In the genomic region with DNA sequence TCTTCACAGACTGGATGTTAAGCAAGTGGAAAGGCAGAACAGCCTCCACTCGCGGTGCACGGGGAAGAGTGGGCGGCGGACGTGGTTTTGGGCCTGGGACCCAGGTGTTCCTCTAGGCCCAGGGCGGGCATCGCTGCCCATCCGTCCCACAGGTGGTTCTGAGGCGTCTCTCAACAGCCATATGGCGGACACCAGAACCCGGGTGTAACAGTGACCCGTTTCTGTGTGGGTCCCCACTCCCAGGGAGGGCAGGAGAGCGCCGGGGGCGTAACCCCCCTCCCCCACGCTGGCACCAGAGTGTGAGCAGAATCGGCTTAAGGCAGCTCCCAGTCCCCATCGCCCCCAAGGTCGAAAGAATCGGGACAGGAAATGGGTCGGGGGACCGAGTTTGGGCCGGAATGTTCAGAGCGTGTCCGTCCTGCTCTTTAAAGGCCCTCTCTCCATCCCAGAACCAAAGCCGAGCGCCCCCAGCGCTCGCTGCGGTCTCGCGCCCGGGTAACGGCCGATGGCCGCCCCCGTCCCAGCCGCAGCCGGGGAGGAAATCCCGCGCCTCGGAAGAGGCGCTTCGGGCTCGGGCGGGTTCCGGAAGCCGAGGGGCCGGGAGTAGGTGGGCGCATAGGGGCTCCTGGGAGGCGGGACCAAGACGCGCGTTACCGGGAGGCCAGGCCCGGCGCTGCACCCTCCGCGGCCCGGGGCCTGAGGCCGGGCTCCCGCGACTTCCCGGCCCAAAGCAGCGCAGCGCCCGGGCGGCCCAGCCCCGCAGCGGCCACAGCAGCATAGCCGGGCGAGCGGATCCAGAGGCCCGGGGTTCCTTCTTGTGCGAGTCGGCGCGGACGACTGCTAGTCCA, we compare ENCODE assay signal across 8 cellular contexts. TPM values are rescaled to one million over a fixed set of nuclear protein-coding genes. Genes with fewer than 3 reads are reported as not detected.
DNase-seq lines count a peak whose midpoint lies in the region; ATAC-seq, FAIRE-seq and TF ChIP-seq lines count a peak whose summit lies in the region.

A gene (minus strand): TSS at position 839 of the 848 bp plus-strand sequence. CDS start 61 bp downstream, at position 778.

- peak within 1 kb of the TSS; percentile 87 for H3K27ac Mint-ChIP-seq in type B pancreatic cell

- peaks cover 4% of the 10 kb centered on the region for H3K9me3 Mint-ChIP-seq in type B pancreatic cell

- peaks cover 48% of the 10 kb centered on the region for H3K4me1 Mint-ChIP-seq in type B pancreatic cell (ENCODE audit: unreplicated experiment)

- ATAC-seq in pancreas (peak; percentile 58 to 76 (median 62)), GM21786 (IDR thresholded peaks at IDR 0.05; ENCODE audit: unreplicated experiment) (no peak)

- TF ChIP-seq CTCF in HL-60 (IDR thresholded peaks at IDR 0.05; ENCODE audit: insufficient read depth, low read length) (no peak), pancreas (IDR thresholded peaks at IDR 0.05) (no peak), type B pancreatic cell (conservative IDR thresholded peaks at IDR 0.05) (peak; percentile 37)

- H3K27ac ChIP-seq in HL-60 (replicated peaks) (peak within 1 kb of the TSS; percentile 89), pancreas (peak within 1 kb of the TSS; percentile 87 to 96 (median 93))

- H3K27me3 ChIP-seq in HL-60 (ENCODE audit: insufficient read depth, poor library complexity, severe bottlenecking) (no peaks in the 10 kb centered on the region), pancreas (no peaks in the 10 kb centered on the region)

- H3K9me3 ChIP-seq in pancreas = no peaks in the 10 kb centered on the region

- H3K36me3 ChIP-seq in pancreas = no peaks in the 10 kb centered on the region

- H3K4me3 ChIP-seq in HL-60 (replicated peaks; ENCODE audit: insufficient read depth, low read length) (peak within 1 kb of the TSS; percentile 41), pancreas (peak within 1 kb of the TSS; percentile 62 to 94 (median 74))

- H3K36me3 Mint-ChIP-seq in type B pancreatic cell = peaks cover 22% of the 10 kb centered on the region

- intact Hi-C loops in cardiac septum (cut with DNase I) (loop anchor here (1.0 to 2.0 kb wide), 2 partner anchors 33 to 55 kb away; a partner anchor contains a TSS), pancreas (cut with DNase I) (no loop called here)

- H3K27me3 Mint-ChIP-seq in type B pancreatic cell = no peaks in the 10 kb centered on the region

- WGBS in pancreas, 2 donors = 2 to 4% methylated on average over 65 to 80 of the region's 80 CpGs

- peak within 1 kb of the TSS; percentile 90 for H3K4me3 Mint-ChIP-seq in type B pancreatic cell

- H3K4me1 ChIP-seq in pancreas = peaks cover 0 to 23% (median 21%) of the 10 kb centered on the region in 3 donors

- no peak for FAIRE-seq in pancreas (lab: Jason Lieb, UNC)

- peak; percentile 72 for DNase-seq in ELF-1 (ENCODE audit: low read depth, low spot score)
- DNase-seq in HL-60 (ENCODE audit: low read depth in 1 of 2, low spot score in 1 of 2) = peak in 1 of 2 experiments; percentile 62
- peak; percentile 27 to 52 (median 33) for DNase-seq in T-helper 1 cell
- DNase-seq in amniotic epithelial cell (ENCODE audit: low read depth) = peak; percentile 59
- peak; percentile 88 for DNase-seq in cardiac septum (ENCODE audit: low spot score)
- peak; percentile 57 to 90 (median 74) for DNase-seq in pancreas
- peak; percentile 82 for DNase-seq in type B pancreatic cell (ENCODE audit: extremely low spot score, unreplicated experiment)

RNA-seq across cellular contexts. Expression of the gene that starts here (rescaled TPM):
- 23.4 TPM for total RNA-seq in cardiac septum
- total RNA-seq in pancreas = 10 to 100 TPM; 16.7 to 22.9 (median 21.6) TPM
- 10 to 100 TPM; 13.9 to 17.4 TPM for polyA plus RNA-seq in pancreas
- 14.6 and 18.4 TPM in 2 replicates for total RNA-seq in type B pancreatic cell (ENCODE audit: low replicate concordance)
